10 cellular contexts compared by ENCODE assay signal in the genomic region with DNA sequence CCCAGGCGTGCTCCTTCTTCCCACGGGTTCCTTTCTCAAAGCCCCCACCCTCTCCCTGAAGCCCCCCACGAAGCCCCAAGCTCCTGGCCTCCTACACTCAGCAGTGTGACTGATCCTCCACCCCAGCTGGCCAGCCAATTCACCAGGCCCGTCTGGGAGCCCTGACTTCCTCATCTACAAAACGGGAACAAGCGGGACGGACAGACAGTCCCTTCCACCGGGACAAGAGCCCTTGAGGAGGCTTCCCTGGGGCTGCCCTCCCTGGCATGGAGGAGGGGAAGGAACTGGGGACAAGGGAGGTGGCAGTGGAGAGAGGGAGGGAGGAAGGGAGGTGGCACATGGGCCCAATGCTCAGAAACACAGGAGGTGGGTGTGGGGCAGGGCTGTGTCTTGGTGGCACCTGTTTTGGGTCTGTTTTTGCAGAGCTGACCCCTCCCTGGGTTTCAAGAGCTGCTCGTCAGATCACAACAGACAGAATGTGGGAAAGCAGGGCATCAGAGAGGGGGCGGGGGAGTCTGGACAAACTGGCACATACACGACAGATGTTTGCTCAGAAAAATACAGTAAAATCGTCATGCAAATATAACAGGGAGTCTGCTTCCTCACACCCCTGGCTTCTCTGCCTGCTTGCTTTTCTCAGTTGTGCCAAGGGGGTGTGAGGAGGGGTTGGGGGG. TPM values are rescaled to one million over a fixed set of nuclear protein-coding genes. Genes with fewer than 3 reads are reported as not detected.
DNase-seq lines count a peak whose midpoint lies in the region; ATAC-seq and TF ChIP-seq lines count a peak whose summit lies in the region.
"Had no signal": no experiment of that assay in that cellular context is flagged by ENCODE, and none has a peak within 500 bp of the region (broad histone marks: within the 10 kb centered on the region; RNA-seq: fewer than 3 reads in every experiment).

No MANE protein-coding gene starts in this region.

- H3K4me1 ChIP-seq in adrenal gland (replicated peaks in 1 of 2) (no peaks in the 10 kb centered on the region), thyroid gland (no peaks in the 10 kb centered on the region)

- 55 to 66% (median 64%) methylated on average over 8 to 12 of the region's 12 CpGs for WGBS in adrenal gland, 4 donors
- 60 to 63% methylated on average over 12 of the region's 12 CpGs for WGBS in thyroid gland, 2 donors

- DNase-seq in CD14-positive monocyte (ENCODE audit: low spot score), result peak; percentile 79
- peak; percentile 64 for DNase-seq in MV-4-11 (lab: John Stamatoyannopoulos, UW)
- DNase-seq in adrenal gland, result peak in 4 of 7 donors; percentile 24 to 33 (median 32)
- peak; percentile 51 for DNase-seq in naive B cell
- no peak for DNase-seq in activated CD4-positive, alpha-beta memory T cell treated with anti-CD3 and anti-CD28 coated beads for 36 hours
- no peak for DNase-seq in thyroid gland
- no peak for DNase-seq in activated CD4-positive, alpha-beta T cell treated with anti-CD3 and anti-CD28 coated beads, Interleukin-2, amount 50 U/mL, for 4 hours
- DNase-seq: NCI-H510A treated with DMSO at 0.1 percent for 48 hours, posterior cingulate gyrus had no signal

- H3K36me3 ChIP-seq in adrenal gland (replicated peaks in 1 of 2) (no peaks in the 10 kb centered on the region), thyroid gland (no peaks in the 10 kb centered on the region)

- ATAC-seq in naive B cell (ENCODE audit: low read depth in 2 of 2) (peak; percentile 55 to 64), GM21423 (IDR thresholded peaks at IDR 0.05; ENCODE audit: unreplicated experiment) (no peak)

- H3K4me3 ChIP-seq in adrenal gland (no peak overlapping the region), thyroid gland (replicated peaks in 1 of 3) (no peak overlapping the region)

- TF ChIP-seq CTCF in CD14-positive monocyte (IDR thresholded peaks at IDR 0.05), result no peak
- TF ChIP-seq CTCF in adrenal gland (IDR thresholded peaks at IDR 0.05), result no peak
- no peak for TF ChIP-seq CTCF in thyroid gland (IDR thresholded peaks at IDR 0.05)

- H3K9me3 Mint-ChIP-seq in CD14-positive monocyte, result peaks cover 0 to 2% (median 0%) of the 10 kb centered on the region in 7 donors
- no peaks in the 10 kb centered on the region for H3K9me3 Mint-ChIP-seq in naive B cell
- no peaks in the 10 kb centered on the region for H3K9me3 Mint-ChIP-seq in activated CD4-positive, alpha-beta memory T cell treated with anti-CD3 and anti-CD28 coated beads for 36 hours

- H3K27ac ChIP-seq in adrenal gland, result no peak overlapping the region
- H3K27ac ChIP-seq in thyroid gland, result no peak overlapping the region

- H3K27ac Mint-ChIP-seq in CD14-positive monocyte, result peak overlapping the region in 1 of 7 donors; percentile 60
- peak overlapping the region; percentile 65 to 93 (median 81) for H3K27ac Mint-ChIP-seq in naive B cell
- no peak overlapping the region for H3K27ac Mint-ChIP-seq in activated CD4-positive, alpha-beta memory T cell treated with anti-CD3 and anti-CD28 coated beads for 36 hours

- POLR2A ChIA-PET in activated CD4-positive, alpha-beta memory T cell treated with anti-CD3 and anti-CD28 coated beads for 36 hours (lab: Charles Lee), result no interaction called here

- CTCF ChIA-PET in activated CD4-positive, alpha-beta memory T cell treated with anti-CD3 and anti-CD28 coated beads for 36 hours (lab: Charles Lee), result no interaction called here

- intact Hi-C loops in CD14-positive monocyte (cut with micrococcal nuclease), result no loop called here
- intact Hi-C loops in adrenal gland (cut with DNase I), result no loop called here
- intact Hi-C loops in activated CD4-positive, alpha-beta memory T cell treated with anti-CD3 and anti-CD28 coated beads for 36 hours (cut with micrococcal nuclease), result no loop called here
- intact Hi-C loops in thyroid gland (cut with DNase I), result no loop called here

- H3K27me3 Mint-ChIP-seq in CD14-positive monocyte (ENCODE audit: low read depth in 3 of 3) (peaks cover 4 to 17% (median 5%) of the 10 kb centered on the region in 3 donors), naive B cell (peaks cover 0 to 15% (median 8%) of the 10 kb centered on the region in 3 donors)
- peaks cover 9% of the 10 kb centered on the region for H3K27me3 Mint-ChIP-seq in activated CD4-positive, alpha-beta memory T cell treated with anti-CD3 and anti-CD28 coated beads for 36 hours

- H3K4me3 Mint-ChIP-seq in CD14-positive monocyte (no peak overlapping the region), naive B cell (peak overlapping the region in 7 of 8 donors; percentile 35 to 87 (median 75))
- H3K4me3 Mint-ChIP-seq in activated CD4-positive, alpha-beta memory T cell treated with anti-CD3 and anti-CD28 coated beads for 36 hours, result no peak overlapping the region

- TF ChIP-seq POLR2A in adrenal gland (IDR thresholded peaks at IDR 0.05) (no peak), thyroid gland (IDR thresholded peaks at IDR 0.05) (no peak)

- H3K9me3 ChIP-seq in adrenal gland (replicated peaks in 1 of 3), result no peaks in the 10 kb centered on the region
- H3K9me3 ChIP-seq in thyroid gland, result no peaks in the 10 kb centered on the region

- H3K36me3 Mint-ChIP-seq in CD14-positive monocyte, result no peaks in the 10 kb centered on the region
- no peaks in the 10 kb centered on the region for H3K36me3 Mint-ChIP-seq in naive B cell
- H3K36me3 Mint-ChIP-seq in activated CD4-positive, alpha-beta memory T cell treated with anti-CD3 and anti-CD28 coated beads for 36 hours, result no peaks in the 10 kb centered on the region

- H3K4me1 Mint-ChIP-seq in CD14-positive monocyte, result peaks cover 25% of the 10 kb centered on the region
- peaks cover 47 to 58% (median 55%) of the 10 kb centered on the region in 3 donors for H3K4me1 Mint-ChIP-seq in naive B cell
- no peaks in the 10 kb centered on the region for H3K4me1 Mint-ChIP-seq in activated CD4-positive, alpha-beta memory T cell treated with anti-CD3 and anti-CD28 coated beads for 36 hours (ENCODE audit: low read depth)

- H3K27me3 ChIP-seq in adrenal gland (peaks cover 4% of the 10 kb centered on the region), thyroid gland (no peaks in the 10 kb centered on the region)

RNA-seq across cellular contexts. Expression of a gene that starts 56.8 kb away (rescaled TPM):
- polyA plus RNA-seq in CD14-positive monocyte, result not detected
- total RNA-seq in adrenal gland, result 1 to 10 TPM in 1 of 8 donors, under 1 TPM in 5, not detected in 2; 0.04 to 2.3 (median 0.23) TPM
- polyA plus RNA-seq in adrenal gland, result 1 to 10 TPM in 1 of 3 donors, under 1 TPM in 2; 0.30 to 3.3 (median 0.77) TPM
- polyA plus RNA-seq in naive B cell (ENCODE audit: low read depth in 6 of 6), result not detected
- under 1 TPM; 0.39 to 0.57 TPM for total RNA-seq in activated CD4-positive, alpha-beta memory T cell treated with anti-CD3 and anti-CD28 coated beads for 36 hours
- total RNA-seq in thyroid gland, result under 1 TPM in 1 of 4 donors, not detected in 3; 0.05 TPM

Comparison
In these comparisons a context has a peak if more than half of its experiments do, and no peak if none do; other contexts are left out.
1. DNase-seq: peak in CD14-positive monocyte (single experiment), MV-4-11 (single experiment), adrenal gland (4 of 7) and naive B cell (single experiment); none in activated CD4-positive, alpha-beta memory T cell treated with anti-CD3 and anti-CD28 coated beads for 36 hours (single experiment), thyroid gland (0 of 2) and activated CD4-positive, alpha-beta T cell treated with anti-CD3 and anti-CD28 coated beads, Interleukin-2, amount 50 U/mL, for 4 hours (0 of 2).
2. H3K4me3 Mint-ChIP-seq: peak in naive B cell (7 of 8); none in CD14-positive monocyte (0 of 2) and activated CD4-positive, alpha-beta memory T cell treated with anti-CD3 and anti-CD28 coated beads for 36 hours (single experiment).